Comparison of ENCODE assay signal across 17 cellular contexts in the genomic region with DNA sequence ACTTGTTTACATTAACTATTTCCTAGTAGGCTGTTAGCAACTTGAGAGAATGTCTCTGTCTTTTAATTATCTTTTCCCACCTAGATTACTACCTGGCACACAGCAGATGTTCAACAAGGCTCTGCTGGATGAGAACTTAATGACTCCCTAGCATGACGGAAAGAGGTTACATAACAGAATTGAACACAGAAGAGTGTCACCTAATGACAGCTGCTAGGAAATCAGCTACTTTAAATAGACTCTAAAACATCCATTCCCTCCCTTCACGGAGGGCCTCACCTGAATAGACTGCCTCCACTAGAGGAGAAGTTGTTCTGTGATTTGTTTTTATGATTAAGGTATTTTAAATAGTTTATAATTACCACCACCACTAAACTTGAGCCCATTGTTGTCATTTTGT.
"Had no signal": no experiment of that assay in that cellular context is flagged by ENCODE, and none has a peak within 500 bp of the region (broad histone marks: within the 10 kb centered on the region; RNA-seq: fewer than 3 reads in every experiment).

No MANE protein-coding gene starts in this region.

- DNase-seq: activated CD4-positive, alpha-beta memory T cell treated with anti-CD3 and anti-CD28 coated beads, Interleukin-2, amount 10 ng/mL, durations not matched to agents 7 days and 5 days; activated CD4-positive, alpha-beta T cell treated with anti-CD3 and anti-CD28 coated beads for 36 hours; activated CD8-positive, alpha-beta memory T cell treated with anti-CD3 and anti-CD28 coated beads, Interleukin-2, amount 50 U/mL, for 48 hours; activated naive CD8-positive, alpha-beta T cell treated with anti-CD3 and anti-CD28 coated beads, Interleukin-2, amount 10 ng/mL, durations not matched to agents 7 days and 5 days; aorta; hippocampal formation; left ventricle myocardium superior; mesenchymal stem cell; psoas muscle; spleen; stimulated activated CD4-positive, alpha-beta T cell treated with anti-CD3 and anti-CD28 coated beads, Interleukin-1b, Interleukin-23, amount 100 ng/mL, for 48 hours; tibial artery had no signal

- H3K4me1 Mint-ChIP-seq: activated CD4-positive, alpha-beta memory T cell treated with anti-CD3 and anti-CD28 coated beads, Interleukin-2, amount 10 ng/mL, durations not matched to agents 7 days and 5 days; activated CD4-positive, alpha-beta T cell treated with anti-CD3 and anti-CD28 coated beads for 36 hours; activated naive CD8-positive, alpha-beta T cell treated with anti-CD3 and anti-CD28 coated beads, Interleukin-2, amount 10 ng/mL, durations not matched to agents 7 days and 5 days; nephron; stimulated activated memory B cell treated with anti-CD40 and anti-IgM and Interleukin-4, amounts not matched to agents 10 μg/mL and 1 μg/mL and 100 μg/mL, for 72 hours had no signal

- H3K4me3 Mint-ChIP-seq: activated CD4-positive, alpha-beta memory T cell treated with anti-CD3 and anti-CD28 coated beads, Interleukin-2, amount 10 ng/mL, durations not matched to agents 7 days and 5 days; activated CD4-positive, alpha-beta T cell treated with anti-CD3 and anti-CD28 coated beads for 36 hours; activated naive CD8-positive, alpha-beta T cell treated with anti-CD3 and anti-CD28 coated beads, Interleukin-2, amount 10 ng/mL, durations not matched to agents 7 days and 5 days; nephron; stimulated activated memory B cell treated with anti-CD40 and anti-IgM and Interleukin-4, amounts not matched to agents 10 μg/mL and 1 μg/mL and 100 μg/mL, for 72 hours had no signal

- H3K36me3 Mint-ChIP-seq: activated naive CD8-positive, alpha-beta T cell treated with anti-CD3 and anti-CD28 coated beads, Interleukin-2, amount 10 ng/mL, durations not matched to agents 7 days and 5 days; stimulated activated memory B cell treated with anti-CD40 and anti-IgM and Interleukin-4, amounts not matched to agents 10 μg/mL and 1 μg/mL and 100 μg/mL, for 72 hours had no signal

- H3K4me1 ChIP-seq: breast epithelium, psoas muscle, spleen, tibial artery had no signal

- ATAC-seq: activated CD4-positive, alpha-beta T cell treated with anti-CD3 and anti-CD28 coated beads for 36 hours; esophagus mucosa; left ventricle myocardium superior; psoas muscle; sciatic nerve; stimulated activated memory B cell treated with anti-CD40 and anti-IgM and Interleukin-4, amounts not matched to agents 10 μg/mL and 1 μg/mL and 100 μg/mL, for 72 hours had no signal

- H3K9me3 Mint-ChIP-seq: activated CD4-positive, alpha-beta memory T cell treated with anti-CD3 and anti-CD28 coated beads, Interleukin-2, amount 10 ng/mL, durations not matched to agents 7 days and 5 days; nephron had no signal

- H3K27ac Mint-ChIP-seq: activated CD4-positive, alpha-beta memory T cell treated with anti-CD3 and anti-CD28 coated beads, Interleukin-2, amount 10 ng/mL, durations not matched to agents 7 days and 5 days; activated CD4-positive, alpha-beta T cell treated with anti-CD3 and anti-CD28 coated beads for 36 hours; activated naive CD8-positive, alpha-beta T cell treated with anti-CD3 and anti-CD28 coated beads, Interleukin-2, amount 10 ng/mL, durations not matched to agents 7 days and 5 days; nephron; stimulated activated memory B cell treated with anti-CD40 and anti-IgM and Interleukin-4, amounts not matched to agents 10 μg/mL and 1 μg/mL and 100 μg/mL, for 72 hours had no signal

- H3K36me3 ChIP-seq: breast epithelium, spleen, tibial artery had no signal

- H3K9me3 ChIP-seq: breast epithelium, psoas muscle, spleen, tibial artery had no signal

- H3K4me3 ChIP-seq: breast epithelium, psoas muscle, spleen, tibial artery had no signal

- H3K27ac ChIP-seq: breast epithelium, psoas muscle, spleen, tibial artery had no signal
